13 cellular contexts compared by ENCODE assay signal in the genomic region with DNA sequence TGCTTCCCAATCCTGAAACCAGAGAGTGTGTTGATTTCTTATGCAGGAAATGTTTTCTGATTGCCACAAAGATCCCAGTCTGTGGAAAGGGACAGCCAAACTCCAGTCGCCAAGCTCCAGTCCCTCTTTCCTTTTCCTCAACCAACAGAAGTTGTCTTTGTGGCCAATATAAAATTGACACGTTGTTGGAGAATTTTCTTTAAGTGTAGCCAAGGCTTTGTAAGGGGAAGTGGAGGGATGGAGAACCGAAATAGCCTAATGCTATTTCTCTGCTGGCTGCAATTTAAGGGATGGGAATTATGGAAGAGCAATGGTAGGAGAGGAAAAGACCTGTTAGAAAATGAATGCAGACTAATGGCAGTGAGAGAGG. TPM values are rescaled to one million over a fixed set of nuclear protein-coding genes. Genes with fewer than 3 reads are reported as not detected.
DNase-seq lines count a peak whose midpoint lies in the region; ATAC-seq and TF ChIP-seq lines count a peak whose summit lies in the region.
"Had no signal": no experiment of that assay in that cellular context is flagged by ENCODE, and none has a peak within 500 bp of the region (broad histone marks: within the 10 kb centered on the region; RNA-seq: fewer than 3 reads in every experiment).

No MANE protein-coding gene starts in this region.

- no peak overlapping the region for H2AFZ ChIP-seq in neuronal stem cell (ENCODE audit: low read length)

- H4K91ac ChIP-seq in neuronal stem cell (ENCODE audit: low read depth, low read length, poor library complexity) = no peak overlapping the region

- H3K27ac ChIP-seq in A673 (ENCODE audit: low read depth, low read length, poor library complexity, severe bottlenecking) = peak overlapping the region; percentile 74
- peak overlapping the region in 11 of 12 donors; percentile 27 to 66 (median 51) for H3K27ac ChIP-seq in heart left ventricle
- no peak overlapping the region for H3K27ac ChIP-seq in neuronal stem cell (replicated peaks; ENCODE audit: low read length)

- CTCF ChIA-PET in A673 (lab: Charles Lee) = no interaction called here

- H3K9ac ChIP-seq in adipocyte (ENCODE audit: low read length) (no peak overlapping the region), neuronal stem cell (ENCODE audit: low read depth, low read length, poor library complexity) (no peak overlapping the region)

- intact Hi-C loops in A673 (cut with micrococcal nuclease; ENCODE audit: unreplicated experiment) (loop anchor here (5.0 kb wide), 1 partner anchor 67 kb away; no protein-coding TSS in a partner anchor), heart left ventricle (cut with DNase I) (loop anchor here in 2 of 10 donors (2.0 kb wide), 1 partner anchor 138 kb away; no protein-coding TSS in a partner anchor)

- no peaks in the 10 kb centered on the region for H3K36me3 ChIP-seq in A673 (ENCODE audit: insufficient read depth, low read length, poor library complexity, severe bottlenecking)
- H3K36me3 ChIP-seq in adipocyte (ENCODE audit: control insufficient read depth, insufficient read depth, low read length, severe bottlenecking) = no peaks in the 10 kb centered on the region
- H3K36me3 ChIP-seq in heart left ventricle = no peaks in the 10 kb centered on the region
- H3K36me3 ChIP-seq in neuronal stem cell (replicated peaks in 1 of 2; ENCODE audit: control insufficient read depth in 2 of 2, insufficient read depth in 2 of 2, low read length in 2 of 2) = peaks cover 0 to 19% of the 10 kb centered on the region in 2 donors

- no peak overlapping the region for H3K18ac ChIP-seq in neuronal stem cell (ENCODE audit: low read length)

- no TSS peak for BruUV-seq in A673 (replicated peaks; lab: Mats Ljungman, UMichigan)

- no peaks in the 10 kb centered on the region for H3K27me3 ChIP-seq in A673 (replicated peaks; ENCODE audit: insufficient read depth, low read depth, low read length, poor library complexity)
- H3K27me3 ChIP-seq in adipocyte (replicated peaks; ENCODE audit: control insufficient read depth, insufficient read depth, low read length) = peaks cover 47% of the 10 kb centered on the region
- H3K27me3 ChIP-seq in heart left ventricle = peaks cover 0 to 20% (median 12%) of the 10 kb centered on the region in 9 donors
- H3K27me3 ChIP-seq in neuronal stem cell (ENCODE audit: control insufficient read depth in 3 of 3, insufficient read depth in 3 of 3, low read depth in 1 of 3, low read length in 3 of 3) = peaks cover 0 to 7% (median 0%) of the 10 kb centered on the region in 3 experiments

- TF ChIP-seq POLR2A in heart left ventricle (IDR thresholded peaks at IDR 0.05) = no peak

- H3K9me3 ChIP-seq in A673 (ENCODE audit: low read depth, low read length, poor library complexity, severe bottlenecking) (no peaks in the 10 kb centered on the region), adipocyte (ENCODE audit: control insufficient read depth, low read length) (no peaks in the 10 kb centered on the region), heart left ventricle (no peaks in the 10 kb centered on the region), neuronal stem cell (replicated peaks in 1 of 2; ENCODE audit: control insufficient read depth in 2 of 2, insufficient read depth in 1 of 2, low read depth in 1 of 2, low read length in 2 of 2) (no peaks in the 10 kb centered on the region)

- H2AK5ac ChIP-seq in neuronal stem cell (ENCODE audit: low read depth, low read length) = no peak overlapping the region

- H3K23ac ChIP-seq in neuronal stem cell (ENCODE audit: low read depth, low read length, poor library complexity) = no peak overlapping the region

- no peak overlapping the region for H3K4ac ChIP-seq in neuronal stem cell (ENCODE audit: low read length)

- H2BK120ac ChIP-seq in neuronal stem cell (ENCODE audit: low read depth, low read length) = no peak overlapping the region

- no peak overlapping the region for H3K14ac ChIP-seq in neuronal stem cell (ENCODE audit: low read length)

- peak overlapping the region; percentile 19 for H3K4me2 ChIP-seq in neuronal stem cell (ENCODE audit: insufficient read depth, low read length, poor library complexity, severe bottlenecking)

- whole genome bisulfite sequencing in heart left ventricle, 4 donors = 7 to 15% (median 11%) methylated on average over 3 of the region's 3 CpGs
- no CpG with 5 or more reads among the region's 3 CpGs for WGBS in neuronal stem cell (ENCODE audit: extremely low coverage in 2 of 2, insufficient read length in 2 of 2, insufficient replicate concordance in 1 of 2), 2 donors

- no peaks in the 10 kb centered on the region for H3K79me1 ChIP-seq in neuronal stem cell (ENCODE audit: low read depth, low read length)

- H2BK12ac ChIP-seq in neuronal stem cell (ENCODE audit: low read length) = no peak overlapping the region

- H3K4me1 ChIP-seq in A673 (ENCODE audit: insufficient read depth, low read length, poor library complexity, severe bottlenecking) (peaks cover 72% of the 10 kb centered on the region), adipocyte (ENCODE audit: control insufficient read depth, insufficient read depth, low read length) (peaks cover 12% of the 10 kb centered on the region), heart left ventricle (peaks cover 0 to 8% (median 4%) of the 10 kb centered on the region in 12 donors), neuronal stem cell (ENCODE audit: control insufficient read depth in 2 of 2, insufficient read depth in 1 of 2, low read depth in 1 of 2, low read length in 2 of 2) (peaks cover 6 to 8% of the 10 kb centered on the region in 2 donors)

- POLR2A ChIA-PET in A673 (lab: Charles Lee; ENCODE audit: low non-redundant PET) = no interaction called here

- ATAC-seq in heart left ventricle (peak in 1 of 4 donors; percentile 24), GM21786 (IDR thresholded peaks at IDR 0.05; ENCODE audit: unreplicated experiment) (no peak)
- ATAC-seq: naive thymus-derived CD8-positive, alpha-beta T cell; stimulated activated memory B cell treated with anti-CD40 and anti-IgM and Interleukin-4, amounts not matched to agents 10 μg/mL and 1 μg/mL and 100 μg/mL, for 72 hours had no signal

- H2BK5ac ChIP-seq in neuronal stem cell (ENCODE audit: low read length) = no peak overlapping the region

- H3K4me3 ChIP-seq in A673 (ENCODE audit: low read depth, low read length, poor library complexity, severe bottlenecking) (peak overlapping the region; percentile 41), adipocyte (ENCODE audit: low read length) (peak overlapping the region; percentile 32), heart left ventricle (peak overlapping the region in 9 of 12 donors; percentile 28 to 52 (median 44)), neuronal stem cell (ENCODE audit: low read length in 2 of 2) (no peak overlapping the region)

- TF ChIP-seq CTCF in A673 (conservative IDR thresholded peaks at IDR 0.05; ENCODE audit: low read depth, low read length) (no peak), heart left ventricle (IDR thresholded peaks at IDR 0.05) (no peak)

- H4K8ac ChIP-seq in neuronal stem cell (ENCODE audit: low read depth, low read length) = no peak overlapping the region

- no peak overlapping the region for H2BK15ac ChIP-seq in neuronal stem cell (ENCODE audit: low read length)

- DNase-seq in A673 (ENCODE audit: low spot score) (no peak), adipocyte (ENCODE audit: low read depth) (no peak), heart left ventricle (no peak), neuronal stem cell (ENCODE audit: low spot score) (no peak), NCI-H2029 (lab: John Stamatoyannopoulos, UW) (no peak), kidney glomerular epithelial cell (lab: John Stamatoyannopoulos, UW) (no peak), COR-L47 (lab: John Stamatoyannopoulos, UW) (no peak)
- DNase-seq: activated CD4-positive, alpha-beta memory T cell treated with anti-CD3 and anti-CD28 coated beads for 36 hours; activated naive CD4-positive, alpha-beta T cell treated with anti-CD3 and anti-CD28 coated beads for 36 hours; naive thymus-derived CD8-positive, alpha-beta T cell had no signal

RNA-seq across cellular contexts. Expression of a gene that starts 5.4 kb away (rescaled TPM):
- total RNA-seq in A673 (2021) = 7.7 and 8.1 TPM in 2 replicates
- 1 to 10 TPM in 6 of 9 donors, under 1 TPM in 3; 0.51 to 2.5 (median 1.1) TPM for total RNA-seq in heart left ventricle
- under 1 TPM; 0.57 to 0.67 TPM for polyA plus RNA-seq in heart left ventricle
- polyA plus RNA-seq in neuronal stem cell (2013, experiment 1 of 2) = 1.7 TPM
- 1.8 TPM for polyA plus RNA-seq in neuronal stem cell (2013, experiment 2 of 2)
- total RNA-seq: activated CD4-positive, alpha-beta memory T cell treated with anti-CD3 and anti-CD28 coated beads for 36 hours; activated naive CD4-positive, alpha-beta T cell treated with anti-CD3 and anti-CD28 coated beads for 36 hours; naive thymus-derived CD8-positive, alpha-beta T cell; T-helper 1 cell treated with Interleukin-12 subunit alpha and Interleukin-12 subunit beta and Interleukin-4 antibody, amounts not matched to agents 30 ng/mL and 1 ng/mL, for 36 hours had no signal
- polyA plus RNA-seq: naive thymus-derived CD8-positive, alpha-beta T cell had no signal

Comparison
In these comparisons a context has a peak if more than half of its experiments do, and no peak if none do; other contexts are left out.
1. H3K4me3 ChIP-seq: peak in A673 (single experiment), adipocyte (single experiment) and heart left ventricle (9 of 12); none in neuronal stem cell (0 of 2).